1 cellular context compared by ENCODE assay signal in genomic region chr12:132413931-132414588, GRCh38.
TF ChIP-seq lines count a peak whose summit lies in the region.

No MANE protein-coding gene starts in this region.

TF ChIP-seq in SK-N-SH treated with all-trans-retinoic acid at 6 μM for 48 hours, 23 proteins besides CTCF, POLR2A, EP300 and RAD21 (continued from another document):
- TF ChIP-seq, protein P1, sequence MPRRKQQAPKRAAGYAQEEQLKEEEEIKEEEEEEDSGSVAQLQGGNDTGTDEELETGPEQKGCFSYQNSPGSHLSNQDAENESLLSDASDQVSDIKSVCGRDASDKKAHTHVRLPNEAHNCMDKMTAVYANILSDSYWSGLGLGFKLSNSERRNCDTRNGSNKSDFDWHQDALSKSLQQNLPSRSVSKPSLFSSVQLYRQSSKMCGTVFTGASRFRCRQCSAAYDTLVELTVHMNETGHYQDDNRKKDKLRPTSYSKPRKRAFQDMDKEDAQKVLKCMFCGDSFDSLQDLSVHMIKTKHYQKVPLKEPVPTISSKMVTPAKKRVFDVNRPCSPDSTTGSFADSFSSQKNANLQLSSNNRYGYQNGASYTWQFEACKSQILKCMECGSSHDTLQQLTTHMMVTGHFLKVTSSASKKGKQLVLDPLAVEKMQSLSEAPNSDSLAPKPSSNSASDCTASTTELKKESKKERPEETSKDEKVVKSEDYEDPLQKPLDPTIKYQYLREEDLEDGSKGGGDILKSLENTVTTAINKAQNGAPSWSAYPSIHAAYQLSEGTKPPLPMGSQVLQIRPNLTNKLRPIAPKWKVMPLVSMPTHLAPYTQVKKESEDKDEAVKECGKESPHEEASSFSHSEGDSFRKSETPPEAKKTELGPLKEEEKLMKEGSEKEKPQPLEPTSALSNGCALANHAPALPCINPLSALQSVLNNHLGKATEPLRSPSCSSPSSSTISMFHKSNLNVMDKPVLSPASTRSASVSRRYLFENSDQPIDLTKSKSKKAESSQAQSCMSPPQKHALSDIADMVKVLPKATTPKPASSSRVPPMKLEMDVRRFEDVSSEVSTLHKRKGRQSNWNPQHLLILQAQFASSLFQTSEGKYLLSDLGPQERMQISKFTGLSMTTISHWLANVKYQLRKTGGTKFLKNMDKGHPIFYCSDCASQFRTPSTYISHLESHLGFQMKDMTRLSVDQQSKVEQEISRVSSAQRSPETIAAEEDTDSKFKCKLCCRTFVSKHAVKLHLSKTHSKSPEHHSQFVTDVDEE (CRISPR knock-in tag; IDR thresholded peaks at IDR 0.05) = no peak
- TF ChIP-seq BACH2 (CRISPR knock-in tag; IDR thresholded peaks at IDR 0.05; ENCODE audit: borderline replicate concordance) (no peak), ZNF565 (CRISPR knock-in tag; conservative IDR thresholded peaks at IDR 0.05; ENCODE audit: low read depth) (no peak), RARB (CRISPR knock-in tag; IDR thresholded peaks at IDR 0.05) (no peak), OSR1 (CRISPR knock-in tag; IDR thresholded peaks at IDR 0.05) (no peak)
